17 cellular contexts compared by ENCODE assay signal in genomic region chr5:102341918-102342317, GRCh38. TPM values are rescaled to one million over a fixed set of nuclear protein-coding genes. Genes with fewer than 3 reads are reported as not detected.
DNase-seq lines count a peak whose midpoint lies in the region; ATAC-seq and TF ChIP-seq lines count a peak whose summit lies in the region.
"Had no signal": no experiment of that assay in that cellular context is flagged by ENCODE, and none has a peak within 500 bp of the region (broad histone marks: within the 10 kb centered on the region; RNA-seq: fewer than 3 reads in every experiment).

No MANE protein-coding gene starts in this region.

- no peak for TF ChIP-seq CTCF in fibroblast of the aortic adventitia (IDR thresholded peaks at IDR 0.05; ENCODE audit: insufficient read depth, low read length)
- TF ChIP-seq CTCF in right lobe of liver (IDR thresholded peaks at IDR 0.05): no peak

- H3K9me3 ChIP-seq in right lobe of liver (no peaks in the 10 kb centered on the region), MG63 (no peaks in the 10 kb centered on the region)
- H3K9me3 ChIP-seq: lower lobe of right lung had no signal

- intact Hi-C loops in right lobe of liver (cut with DNase I): no loop called here

- ATAC-seq in right lobe of liver: no peak
- ATAC-seq: lower lobe of right lung; naive thymus-derived CD8-positive, alpha-beta T cell had no signal

- DNase-seq in ELR (ENCODE audit: low read depth): peak; percentile 5
- peak; percentile 77 for DNase-seq in NCI-H1694 (lab: John Stamatoyannopoulos, UW)
- DNase-seq in NCI-H748 treated with DMSO at 0.1 percent for 48 hours (lab: John Stamatoyannopoulos, UW): peak; percentile 56
- DNase-seq in fibroblast of the aortic adventitia (ENCODE audit: low read depth): peak; percentile 1
- no peak for DNase-seq in AG08396 (ENCODE audit: low spot score)
- DNase-seq in HK-2 (ENCODE audit: unreplicated experiment): no peak
- DNase-seq in right lobe of liver: no peak
- no peak for DNase-seq in MG63
- DNase-seq: activated CD4-positive, alpha-beta T cell treated with anti-CD3 and anti-CD28 coated beads, Interleukin-2, amount 10 ng/mL, durations not matched to agents 24 days and 14 days; activated naive CD4-positive, alpha-beta T cell treated with anti-CD3 and anti-CD28 coated beads for 36 hours; Calu3; immature natural killer cell; IMR-90; lower lobe of right lung; naive thymus-derived CD8-positive, alpha-beta T cell; NCI-H1048 had no signal

- no peak for TF ChIP-seq POLR2A in right lobe of liver (IDR thresholded peaks at IDR 0.05)

- H3K4me3 ChIP-seq in fibroblast of the aortic adventitia (ENCODE audit: low read depth, low read length) (no peak overlapping the region), right lobe of liver (no peak overlapping the region), MG63 (no peak overlapping the region)
- H3K4me3 ChIP-seq: lower lobe of right lung, SJSA1 had no signal

- no peaks in the 10 kb centered on the region for H3K4me1 ChIP-seq in right lobe of liver
- H3K4me1 ChIP-seq: lower lobe of right lung, SJSA1 had no signal

- no peak overlapping the region for H3K27ac ChIP-seq in right lobe of liver
- H3K27ac ChIP-seq: lower lobe of right lung, SJSA1 had no signal

- H3K36me3 ChIP-seq in right lobe of liver (no peaks in the 10 kb centered on the region), MG63 (no peaks in the 10 kb centered on the region)
- H3K36me3 ChIP-seq: lower lobe of right lung, SJSA1 had no signal

- H3K27me3 ChIP-seq in right lobe of liver (no peaks in the 10 kb centered on the region), MG63 (0 out of 2 replicates have a peak, but pooled peaks cover 2% of the 10 kb centered on the region)
- H3K27me3 ChIP-seq: SJSA1 had no signal

RNA-seq across cellular contexts. Expression of gene SLCO4C1, which starts 45.8 kb away (rescaled TPM):
- total RNA-seq in fibroblast of the aortic adventitia (ENCODE audit: low replicate concordance) (0.09 TPM in 1 of 2 replicates, not detected in the other), right lobe of liver (10 to 100 TPM in 1 of 6 experiments, 1 to 10 TPM in 5; 2.0 to 10.5 (median 5.5) TPM)
- total RNA-seq in MG63 (2014; rRNA removed; shearing (Covaris generic); ENCODE audit: low replicate concordance): not detected in 2 replicates
- total RNA-seq: IMR-90, SJSA1 had no signal

Comparison
In these comparisons a context has a peak if more than half of its experiments do, and no peak if none do; other contexts are left out.
1. DNase-seq: peak in ELR (single experiment), NCI-H1694 (single experiment), NCI-H748 treated with DMSO at 0.1 percent for 48 hours (single experiment) and fibroblast of the aortic adventitia (single experiment); none in AG08396 (single experiment), HK-2 (single experiment), right lobe of liver (0 of 3) and MG63 (single experiment).